Comparison of ENCODE assay signal across 1 cellular context in genomic region chr1:9825101-9826074, GRCh38.
TF ChIP-seq lines count a peak whose summit lies in the region.

No MANE protein-coding gene starts in this region.

TF ChIP-seq in HCT116, 20 proteins besides CTCF, POLR2A, EP300 and RAD21 (continued from another document):
- TF ChIP-seq REST (IDR thresholded peaks at IDR 0.05; ENCODE audit: low read depth) (no peak), TCF7L2 (IDR thresholded peaks at IDR 0.05; ENCODE audit: borderline replicate concordance, extremely low read depth, insufficient read depth, insufficient read length) (peak; percentile 8), ZBTB33 (IDR thresholded peaks at IDR 0.05; ENCODE audit: extremely low read depth, insufficient replicate concordance, low read length) (no peak), YY1 (IDR thresholded peaks at IDR 0.05; ENCODE audit: extremely low read depth, insufficient replicate concordance, low read depth, low read length) (no peak), POLR2AphosphoS5 (IDR thresholded peaks at IDR 0.05; ENCODE audit: low read depth, low read length) (peak; percentile 63), EGR1 (IDR thresholded peaks at IDR 0.05; ENCODE audit: low read depth) (no peak), JUND (IDR thresholded peaks at IDR 0.05) (peak; percentile 75), SRF (IDR thresholded peaks at IDR 0.05; ENCODE audit: low read depth) (peak; percentile 51; the same call in 1 of the 2 replicates), CBX3 (IDR thresholded peaks at IDR 0.05; ENCODE audit: low read depth) (peak; percentile 63; the same call in 1 of the 2 replicates), ELF1 (IDR thresholded peaks at IDR 0.05; ENCODE audit: borderline replicate concordance, low read depth) (no peak; the same call in 1 of the 2 replicates), CEBPB (IDR thresholded peaks at IDR 0.05; ENCODE audit: low read depth) (no peak)
